ENCODE assay signal across 9 cellular contexts in genomic region chr1:60101516-60101915, GRCh38. TPM values are rescaled to one million over a fixed set of nuclear protein-coding genes. Genes with fewer than 3 reads are reported as not detected.
"Had no signal": no experiment of that assay in that cellular context is flagged by ENCODE, and none has a peak within 500 bp of the region (broad histone marks: within the 10 kb centered on the region; RNA-seq: fewer than 3 reads in every experiment).

No MANE protein-coding gene starts in this region.

- H3K27ac ChIP-seq: HL-60 had no signal

- H3K4me2 ChIP-seq: GM23338 had no signal

- DNase-seq: H9, HCEC 1CT had no signal

- ATAC-seq: GM23338, HepG2 had no signal

- H2AFZ ChIP-seq: GM23338 had no signal

- H3K4me3 ChIP-seq: GM23338 had no signal

- FAIRE-seq: H1, H54, HepG2 had no signal

RNA-seq across cellular contexts. Expression of gene C1orf87, which starts 27.9 kb away (rescaled TPM):
- total RNA-seq: HepG2, HT1080 had no signal
- polyA plus RNA-seq: H1, HepG2, IgD-negative memory B cell had no signal
